ENCODE assay signal across 12 cellular contexts in genomic region chr5:95392593-95393182, GRCh38. TPM values are rescaled to one million over a fixed set of nuclear protein-coding genes. Genes with fewer than 3 reads are reported as not detected.
DNase-seq lines count a peak whose midpoint lies in the region; ATAC-seq and TF ChIP-seq lines count a peak whose summit lies in the region.
"Had no signal": no experiment of that assay in that cellular context is flagged by ENCODE, and none has a peak within 500 bp of the region (broad histone marks: within the 10 kb centered on the region; RNA-seq: fewer than 3 reads in every experiment).

No MANE protein-coding gene starts in this region.

- TF ChIP-seq CTCF in cardiac muscle cell (IDR thresholded peaks at IDR 0.05; ENCODE audit: low read depth, low read length): no peak
- TF ChIP-seq CTCF in RWPE2 (IDR thresholded peaks at IDR 0.05; ENCODE audit: poor library complexity, severe bottlenecking): no peak
- no peak for TF ChIP-seq CTCF in foreskin keratinocyte (conservative IDR thresholded peaks at IDR 0.05)
- TF ChIP-seq CTCF in type B pancreatic cell (conservative IDR thresholded peaks at IDR 0.05): no peak

- CTCF ChIA-PET in activated naive CD4-positive, alpha-beta T cell treated with anti-CD3 and anti-CD28 coated beads for 36 hours (lab: Charles Lee): no interaction called here

- H3K36me3 ChIP-seq in cardiac muscle cell (no peaks in the 10 kb centered on the region), RWPE2 (ENCODE audit: low read depth) (no peaks in the 10 kb centered on the region)
- H3K36me3 ChIP-seq: BLaER1 treated with 17β-estradiol and CSF1 and Interleukin-3, amounts not matched to agents 10 nM and 100 nM had no signal

- ATAC-seq in right cardiac atrium (no peak), RWPE2 (ENCODE audit: low read depth) (0 out of 3 replicates have a peak, but pooled peaks have one; percentile 31), foreskin keratinocyte (peak; percentile 79), HG02970 (IDR thresholded peaks at IDR 0.05; ENCODE audit: low FRiP score, unreplicated experiment) (no peak)

- H3K27me3 Mint-ChIP-seq in type B pancreatic cell: no peaks in the 10 kb centered on the region
- peaks cover 10% of the 10 kb centered on the region for H3K27me3 Mint-ChIP-seq in activated naive CD4-positive, alpha-beta T cell treated with anti-CD3 and anti-CD28 coated beads for 36 hours (ENCODE audit: low read depth)

- H3K4me3 Mint-ChIP-seq in type B pancreatic cell: peak overlapping the region; percentile 54
- H3K4me3 Mint-ChIP-seq in activated naive CD4-positive, alpha-beta T cell treated with anti-CD3 and anti-CD28 coated beads for 36 hours: no peak overlapping the region
- H3K4me3 Mint-ChIP-seq: activated naive CD4-positive, alpha-beta T cell treated with anti-CD3 and anti-CD28 coated beads, Interleukin-2, amount 50 U/mL, for 24 hours had no signal

- peaks cover 6% of the 10 kb centered on the region for H3K4me1 Mint-ChIP-seq in type B pancreatic cell (ENCODE audit: unreplicated experiment)
- H3K4me1 Mint-ChIP-seq in activated naive CD4-positive, alpha-beta T cell treated with anti-CD3 and anti-CD28 coated beads for 36 hours (ENCODE audit: low read depth): no peaks in the 10 kb centered on the region
- H3K4me1 Mint-ChIP-seq: activated naive CD4-positive, alpha-beta T cell treated with anti-CD3 and anti-CD28 coated beads, Interleukin-2, amount 50 U/mL, for 24 hours had no signal

- H3K27ac Mint-ChIP-seq in type B pancreatic cell: peak overlapping the region; percentile 93
- no peak overlapping the region for H3K27ac Mint-ChIP-seq in activated naive CD4-positive, alpha-beta T cell treated with anti-CD3 and anti-CD28 coated beads for 36 hours
- H3K27ac Mint-ChIP-seq: activated naive CD4-positive, alpha-beta T cell treated with anti-CD3 and anti-CD28 coated beads, Interleukin-2, amount 50 U/mL, for 24 hours had no signal

- DNase-seq in cardiac muscle cell (ENCODE audit: low read depth in 1 of 2, low spot score in 1 of 2) (peak; percentile 14 to 16), right cardiac atrium (no peak), RWPE2 (ENCODE audit: low spot score) (no peak), foreskin keratinocyte (peak in 1 of 2 donors; percentile 49), type B pancreatic cell (ENCODE audit: extremely low spot score, unreplicated experiment) (no peak), superior temporal gyrus (ENCODE audit: extremely low spot score) (no peak)
- DNase-seq in activated naive CD4-positive, alpha-beta T cell treated with anti-CD3 and anti-CD28 coated beads for 36 hours: no peak
- DNase-seq: stimulated activated CD4-positive, alpha-beta T cell treated with anti-CD3 and anti-CD28 coated beads, Interleukin-4, amount 100 ng/mL, for 24 hours had no signal

- intact Hi-C loops in right cardiac atrium (cut with DNase I): no loop called here
- intact Hi-C loops in activated naive CD4-positive, alpha-beta T cell treated with anti-CD3 and anti-CD28 coated beads for 36 hours (cut with micrococcal nuclease): no loop called here

- H3K9me3 ChIP-seq in cardiac muscle cell (ENCODE audit: low read depth) (no peaks in the 10 kb centered on the region), right cardiac atrium (ENCODE audit: control insufficient read depth, low read length) (no peaks in the 10 kb centered on the region), RWPE2 (ENCODE audit: severe bottlenecking) (no peaks in the 10 kb centered on the region)

- H3K27me3 ChIP-seq in cardiac muscle cell (no peaks in the 10 kb centered on the region), right cardiac atrium (ENCODE audit: control insufficient read depth, insufficient read depth) (no peaks in the 10 kb centered on the region), RWPE2 (ENCODE audit: insufficient read depth, poor library complexity, severe bottlenecking) (peaks cover 17% of the 10 kb centered on the region), foreskin keratinocyte (no peaks in the 10 kb centered on the region)
- H3K27me3 ChIP-seq: BLaER1 treated with 17β-estradiol and CSF1 and Interleukin-3, amounts not matched to agents 10 nM and 100 nM had no signal

- H3K27ac ChIP-seq in cardiac muscle cell (no peak overlapping the region), right cardiac atrium (ENCODE audit: low read length) (no peak overlapping the region), RWPE2 (ENCODE audit: poor library complexity, severe bottlenecking) (no peak overlapping the region), foreskin keratinocyte (no peak overlapping the region)

- no peaks in the 10 kb centered on the region for H3K9me3 Mint-ChIP-seq in type B pancreatic cell
- peaks cover 3% of the 10 kb centered on the region for H3K9me3 Mint-ChIP-seq in activated naive CD4-positive, alpha-beta T cell treated with anti-CD3 and anti-CD28 coated beads for 36 hours

- peaks cover 4% of the 10 kb centered on the region for H3K36me3 Mint-ChIP-seq in type B pancreatic cell
- no peaks in the 10 kb centered on the region for H3K36me3 Mint-ChIP-seq in activated naive CD4-positive, alpha-beta T cell treated with anti-CD3 and anti-CD28 coated beads for 36 hours (ENCODE audit: low read depth)

- WGBS in right cardiac atrium: 0% methylated on average over 1 of the region's 1 CpG

- H3K4me3 ChIP-seq in cardiac muscle cell (no peak overlapping the region), right cardiac atrium (ENCODE audit: low read length) (no peak overlapping the region), RWPE2 (ENCODE audit: severe bottlenecking) (no peak overlapping the region)
- H3K4me3 ChIP-seq: BLaER1 treated with 17β-estradiol and CSF1 and Interleukin-3, amounts not matched to agents 10 nM and 100 nM had no signal

- H3K4me1 ChIP-seq in cardiac muscle cell (ENCODE audit: low read depth) (no peaks in the 10 kb centered on the region), right cardiac atrium (ENCODE audit: control insufficient read depth, insufficient read depth, low read length) (no peaks in the 10 kb centered on the region), RWPE2 (ENCODE audit: insufficient read depth, poor library complexity, severe bottlenecking) (no peaks in the 10 kb centered on the region), foreskin keratinocyte (no peaks in the 10 kb centered on the region)

RNA-seq across cellular contexts. Expression of gene FAM81B, which starts 1.5 kb away (rescaled TPM):
- total RNA-seq in cardiac muscle cell (not detected in 2 replicates), right cardiac atrium (10 to 100 TPM in 3 of 4 donors, 1 to 10 TPM in 1; 6.8 to 21.7 (median 16.3) TPM), foreskin keratinocyte (not detected in 2 replicates), type B pancreatic cell (ENCODE audit: low replicate concordance) (2.4 and 12.6 TPM in 2 replicates)
- polyA plus RNA-seq in cardiac muscle cell (0.35 TPM in 1 of 2 replicates, not detected in the other), right cardiac atrium (8.1 TPM), foreskin keratinocyte (not detected in 2 replicates)
- not detected for total RNA-seq in activated naive CD4-positive, alpha-beta T cell treated with anti-CD3 and anti-CD28 coated beads for 36 hours
- total RNA-seq: T-helper 1 cell treated with Interleukin-12 subunit alpha and Interleukin-12 subunit beta and Interleukin-4 antibody, amounts not matched to agents 30 ng/mL and 1 ng/mL, for 36 hours had no signal

Comparison
In these comparisons a context has a peak if more than half of its experiments do, and no peak if none do; other contexts are left out.
1. DNase-seq: peak in cardiac muscle cell (2 of 2); none in right cardiac atrium (0 of 3), RWPE2 (single experiment), type B pancreatic cell (single experiment), superior temporal gyrus (single experiment) and activated naive CD4-positive, alpha-beta T cell treated with anti-CD3 and anti-CD28 coated beads for 36 hours (single experiment).
2. ATAC-seq: peak in RWPE2 (single experiment) and foreskin keratinocyte (single experiment); none in right cardiac atrium (0 of 2) and HG02970 (single experiment).